Comparison of ENCODE assay signal across 9 cellular contexts in genomic region chr4:101328063-101328602, GRCh38. TPM values are rescaled to one million over a fixed set of nuclear protein-coding genes. Genes with fewer than 3 reads are reported as not detected.
DNase-seq lines count a peak whose midpoint lies in the region; ATAC-seq, FAIRE-seq and TF ChIP-seq lines count a peak whose summit lies in the region.
"Had no signal": no experiment of that assay in that cellular context is flagged by ENCODE, and none has a peak within 500 bp of the region (broad histone marks: within the 10 kb centered on the region; RNA-seq: fewer than 3 reads in every experiment).

No MANE protein-coding gene starts in this region.

- no peak for FAIRE-seq in RCC 7860 (lab: Jason Lieb, UNC)

- no peak for TF ChIP-seq CTCF in type B pancreatic cell (conservative IDR thresholded peaks at IDR 0.05)
- TF ChIP-seq CTCF in Caco-2 (IDR thresholded peaks at IDR 0.05; ENCODE audit: insufficient read depth in 1 of 2, low read depth in 1 of 2, low read length in 1 of 2, severe bottlenecking in 1 of 2, unreplicated experiment in 1 of 2) = no peak

- CTCF ChIA-PET in Caco-2 (lab: Charles Lee) = no interaction called here

- H3K9me3 ChIP-seq in Caco-2 = no peaks in the 10 kb centered on the region

- peak; percentile 59 to 69 (median 61) for DNase-seq in immature natural killer cell
- no peak for DNase-seq in RCC 7860 (ENCODE audit: low spot score)
- DNase-seq in type B pancreatic cell (ENCODE audit: extremely low spot score, unreplicated experiment) = no peak
- DNase-seq in DMS 273 treated with DMSO at 0.1 percent for 48 hours (lab: John Stamatoyannopoulos, UW) = no peak
- DNase-seq in Caco-2 = no peak
- DNase-seq: NCI-H2171 had no signal

- H3K4me3 Mint-ChIP-seq in immature natural killer cell = peak overlapping the region; percentile 59 to 89 (median 80)
- no peak overlapping the region for H3K4me3 Mint-ChIP-seq in type B pancreatic cell
- no peak overlapping the region for H3K4me3 Mint-ChIP-seq in Caco-2 (ENCODE audit: unreplicated experiment)

- peaks cover 69 to 100% of the 10 kb centered on the region in 2 donors for H3K4me1 Mint-ChIP-seq in immature natural killer cell
- peaks cover 9% of the 10 kb centered on the region for H3K4me1 Mint-ChIP-seq in type B pancreatic cell (ENCODE audit: unreplicated experiment)
- no peaks in the 10 kb centered on the region for H3K4me1 Mint-ChIP-seq in Caco-2 (ENCODE audit: low read depth, unreplicated experiment)

- H3K4me3 ChIP-seq in Caco-2 (ENCODE audit: low read depth, low read length) = no peak overlapping the region

- POLR2A ChIA-PET in Caco-2 (lab: Charles Lee) = no interaction called here

- H3K27me3 Mint-ChIP-seq in immature natural killer cell (ENCODE audit: low read depth in 3 of 3) = no peaks in the 10 kb centered on the region
- no peaks in the 10 kb centered on the region for H3K27me3 Mint-ChIP-seq in type B pancreatic cell
- no peaks in the 10 kb centered on the region for H3K27me3 Mint-ChIP-seq in Caco-2 (ENCODE audit: insufficient read depth, unreplicated experiment)

- intact Hi-C loops in Caco-2 (cut with micrococcal nuclease; ENCODE audit: unreplicated experiment) = no loop called here

- H3K27ac Mint-ChIP-seq in immature natural killer cell (peak overlapping the region; percentile 90 to 97 (median 94)), type B pancreatic cell (no peak overlapping the region), Caco-2 (ENCODE audit: unreplicated experiment) (no peak overlapping the region)

- H3K4me1 ChIP-seq in Caco-2 = no peaks in the 10 kb centered on the region

- BruUV-seq in Caco-2 (replicated peaks; lab: Mats Ljungman, UMichigan) = no TSS peak

- H3K27me3 ChIP-seq in Caco-2 (replicated peaks; ENCODE audit: control insufficient read depth, insufficient read depth, low read length) = no peaks in the 10 kb centered on the region

- no peaks in the 10 kb centered on the region for H3K9me3 Mint-ChIP-seq in immature natural killer cell
- peaks cover 3% of the 10 kb centered on the region for H3K9me3 Mint-ChIP-seq in type B pancreatic cell
- no peaks in the 10 kb centered on the region for H3K9me3 Mint-ChIP-seq in Caco-2 (ENCODE audit: unreplicated experiment)

- H3K36me3 Mint-ChIP-seq in immature natural killer cell (no peaks in the 10 kb centered on the region), type B pancreatic cell (peaks cover 5% of the 10 kb centered on the region), Caco-2 (ENCODE audit: insufficient read depth, unreplicated experiment) (peaks cover 5% of the 10 kb centered on the region)

- peak; percentile 91 for ATAC-seq in GM18502 (IDR thresholded peaks at IDR 0.05; ENCODE audit: poor library complexity, unreplicated experiment)
- ATAC-seq in GM21447 (IDR thresholded peaks at IDR 0.05; ENCODE audit: unreplicated experiment) = peak; percentile 94
- peak; percentile 95 for ATAC-seq in HG03432 (IDR thresholded peaks at IDR 0.05; ENCODE audit: unreplicated experiment)

- H3K36me3 ChIP-seq in Caco-2 (ENCODE audit: control insufficient read depth, insufficient read depth, low read length) = no peaks in the 10 kb centered on the region

RNA-seq across cellular contexts. Expression of gene PPP3CA, which starts 19.2 kb away (rescaled TPM):
- polyA plus RNA-seq in immature natural killer cell = 10 to 100 TPM in 2 of 3 donors, 1 to 10 TPM in 1; 9.4 to 13.6 (median 10.8) TPM
- total RNA-seq in type B pancreatic cell (ENCODE audit: low replicate concordance) (28.4 and 35.4 TPM in 2 replicates), Caco-2 (2022) (33.8 and 34.1 TPM in 2 replicates)

Comparison
In these comparisons a context has a peak if more than half of its experiments do, and no peak if none do; other contexts are left out.
1. DNase-seq: peak in immature natural killer cell (3 of 3); none in RCC 7860 (single experiment), type B pancreatic cell (single experiment), DMS 273 treated with DMSO at 0.1 percent for 48 hours (single experiment) and Caco-2 (0 of 2).
2. H3K27ac Mint-ChIP-seq: peak in immature natural killer cell (6 of 6); none in type B pancreatic cell (single experiment) and Caco-2 (single experiment).
3. H3K4me3 Mint-ChIP-seq: peak in immature natural killer cell (5 of 5); none in type B pancreatic cell (single experiment) and Caco-2 (single experiment).
4. Peak in every context shown above with its lines, with median percentiles within 50 percentile points of each other: ATAC-seq.